ENCODE assay signal across 10 cellular contexts in genomic region chr11:110076388-110076965, GRCh38. TPM values are rescaled to one million over a fixed set of nuclear protein-coding genes. Genes with fewer than 3 reads are reported as not detected.
A peak's percentile ranks its signal among the peaks of the same experiment; 100 is the strongest.
DNase-seq lines count a peak whose midpoint lies in the region; ATAC-seq, FAIRE-seq and TF ChIP-seq lines count a peak whose summit lies in the region.
"Had no signal": no experiment of that assay in that cellular context is flagged by ENCODE, and none has a peak within 500 bp of the region (broad histone marks: within the 10 kb centered on the region; RNA-seq: fewer than 3 reads in every experiment).

No MANE protein-coding gene starts in this region.

- H3K9ac ChIP-seq in IMR-90 (ENCODE audit: low read depth, low read length): no peak overlapping the region
- peak overlapping the region in 1 of 2 experiments; percentile 51; a peak in 2 of 4 replicates for H3K9ac ChIP-seq in K562 (ENCODE audit: insufficient read depth in 1 of 2, low read depth in 2 of 2, low read length in 2 of 2)

- no peak for TF ChIP-seq POLR2A in breast epithelium (IDR thresholded peaks at IDR 0.05)
- no peak for TF ChIP-seq POLR2A in IMR-90 (IDR thresholded peaks at IDR 0.05; ENCODE audit: low read depth, low read length)
- no peak for TF ChIP-seq POLR2A in K562 (conservative IDR thresholded peaks at IDR 0.05)
- no peak for TF ChIP-seq POLR2A in esophagus muscularis mucosa (IDR thresholded peaks at IDR 0.05; ENCODE audit: low read depth)

- no peak overlapping the region; the same call in 1 of the 2 replicates for H2BK120ac ChIP-seq in IMR-90 (ENCODE audit: low read depth, low read length)

- H3K4me3 Mint-ChIP-seq in MCF 10A (ENCODE audit: unreplicated experiment): peak overlapping the region; percentile 35

- peak overlapping the region; percentile 44; the same call in 1 of the 2 replicates for H3K18ac ChIP-seq in IMR-90 (ENCODE audit: low read depth, low read length)

- H3K4me1 ChIP-seq in breast epithelium: no peaks in the 10 kb centered on the region
- peaks cover 10% of the 10 kb centered on the region for H3K4me1 ChIP-seq in IMR-90 (ENCODE audit: control insufficient read depth, insufficient read depth, low read length)
- peaks cover 0 to 43% of the 10 kb centered on the region in 2 experiments; a peak in 3 of 5 replicates for H3K4me1 ChIP-seq in K562 (replicated peaks in 1 of 2; ENCODE audit: control insufficient read depth in 2 of 2, insufficient read depth in 2 of 2, low read length in 2 of 2)
- H3K4me1 ChIP-seq in esophagus muscularis mucosa: peaks cover 0 to 8% (median 4%) of the 10 kb centered on the region in 4 donors
- peaks cover 0 to 26% (median 0%) of the 10 kb centered on the region in 9 donors for H3K4me1 ChIP-seq in heart right ventricle

- H4K8ac ChIP-seq in IMR-90 (ENCODE audit: low read depth in 2 of 2, low read length in 2 of 2): no peak overlapping the region; a peak in 1 of 4 replicates

- no peak overlapping the region for H4K91ac ChIP-seq in IMR-90 (ENCODE audit: insufficient read depth, low read depth, low read length)

- TF ChIP-seq EP300 in K562 (IDR thresholded peaks at IDR 0.05; ENCODE audit: low read length): peak; percentile 15; the same call in 1 of the 2 replicates
- TF ChIP-seq EP300 in esophagus muscularis mucosa (IDR thresholded peaks at IDR 0.05): no peak

- DNase-seq in MCF 10A (ENCODE audit: unreplicated experiment) (peak; percentile 73), breast epithelium (ENCODE audit: low spot score in 2 of 2) (no peak), IMR-90 (no peak), K562 (ENCODE audit: extremely low read depth in 1 of 4, low spot score in 3 of 4) (peak in 3 of 4 experiments; percentile 26 to 88 (median 58)), esophagus muscularis mucosa (ENCODE audit: extremely low spot score) (no peak), D341Med (ENCODE audit: low spot score) (no peak), heart right ventricle (no peak), kidney glomerular epithelial cell (lab: John Stamatoyannopoulos, UW) (no peak)
- DNase-seq: activated T-cell treated with anti-CD3 and anti-CD28 coated beads, Interleukin-2, amount 50 U/mL, for 48 hours; stimulated activated CD4-positive, alpha-beta T cell treated with anti-CD3 and anti-CD28 coated beads, Interleukin-1b, Interleukin-23, amount 100 ng/mL, for 48 hours had no signal

- peak overlapping the region; percentile 8; the same call in 1 of the 2 replicates for H3K4ac ChIP-seq in IMR-90 (ENCODE audit: low read depth, low read length)

- TF ChIP-seq CTCF in MCF 10A (IDR thresholded peaks at IDR 0.05; ENCODE audit: unreplicated experiment) (no peak), breast epithelium (IDR thresholded peaks at IDR 0.05) (no peak), IMR-90 (conservative IDR thresholded peaks at IDR 0.05; ENCODE audit: low read depth, low read length) (no peak), K562 (IDR thresholded peaks at IDR 0.05 in 2 of 3, conservative IDR thresholded peaks at IDR 0.05 in 1 of 3; ENCODE audit: insufficient read depth in 2 of 3, low read depth in 1 of 3, low read length in 3 of 3) (no peak), esophagus muscularis mucosa (IDR thresholded peaks at IDR 0.05) (no peak), heart right ventricle (IDR thresholded peaks at IDR 0.05) (no peak)

- no peaks in the 10 kb centered on the region for H3K79me2 ChIP-seq in K562 (ENCODE audit: control insufficient read depth, insufficient read depth, low read length)

- H2AFZ ChIP-seq in IMR-90 (replicated peaks; ENCODE audit: low read length, poor library complexity): peak overlapping the region; percentile 18
- H2AFZ ChIP-seq in K562 (ENCODE audit: low read depth, low read length): peak overlapping the region; percentile 91

- H3K79me1 ChIP-seq in IMR-90 (ENCODE audit: low read depth in 1 of 2, low read length in 2 of 2): no peaks in the 10 kb centered on the region

- H2AK5ac ChIP-seq in IMR-90 (ENCODE audit: low read depth, low read length): no peak overlapping the region

- no peak overlapping the region; the same call in 1 of the 2 replicates for H4K5ac ChIP-seq in IMR-90 (ENCODE audit: low read depth, low read length)

- BruUV-seq in MCF 10A (replicated peaks; lab: Mats Ljungman, UMichigan): TSS peak; percentile 67
- no TSS peak for BruUV-seq in IMR-90 (replicated peaks; lab: Mats Ljungman, UMichigan)
- BruUV-seq in K562 (replicated peaks; lab: Mats Ljungman, UMichigan): no TSS peak

- H4K20me1 ChIP-seq in IMR-90 (ENCODE audit: insufficient read depth, low read length) (no peaks in the 10 kb centered on the region), K562 (replicated peaks; ENCODE audit: control insufficient read depth, insufficient read depth, low read length) (no peaks in the 10 kb centered on the region)

- POLR2A ChIA-PET in MCF 10A (lab: Yijun Ruan, JAX) (interaction anchor here (0.5 to 11.0 kb wide), 14 partner anchors 10 to 1855 kb away, joined by 3 to 197 read pairs (median 4); partner anchors contain the start of gene ZC3H12C), IMR-90 (lab: Charles Lee; ENCODE audit: unreplicated experiment) (no interaction called here), K562 (lab: Yijun Ruan, JAX) (no interaction called here)

- no peak overlapping the region for H3K4me2 ChIP-seq in IMR-90 (ENCODE audit: low read depth, low read length)
- H3K4me2 ChIP-seq in K562 (ENCODE audit: insufficient read depth, low read length): peak overlapping the region; percentile 58

- H3K9me3 ChIP-seq in breast epithelium (peaks cover 0 to 7% of the 10 kb centered on the region in 2 donors), IMR-90 (ENCODE audit: control insufficient read depth, insufficient read depth, low read length) (no peaks in the 10 kb centered on the region), K562 (replicated peaks; ENCODE audit: control insufficient read depth, insufficient read depth, low read depth, low read length) (peaks cover 4% of the 10 kb centered on the region; the same call in 1 of the 2 replicates), esophagus muscularis mucosa (peaks cover 0 to 6% (median 5%) of the 10 kb centered on the region in 4 donors), heart right ventricle (peaks cover 0 to 10% (median 4%) of the 10 kb centered on the region in 11 donors)

- no peaks in the 10 kb centered on the region for H3K9me3 Mint-ChIP-seq in MCF 10A (ENCODE audit: unreplicated experiment)

- TF ChIP-seq RAD21 in IMR-90 (IDR thresholded peaks at IDR 0.05; ENCODE audit: low read length) (no peak), K562 (CRISPR knock-in tag; conservative IDR thresholded peaks at IDR 0.05 in 1 of 2, IDR thresholded peaks at IDR 0.05 in 1 of 2) (no peak)

- H2BK15ac ChIP-seq in IMR-90 (ENCODE audit: low read depth, low read length): 0 out of 3 replicates have a peak overlapping the region, but pooled peaks have one; percentile 14

- intact Hi-C loops in MCF 10A (cut with micrococcal nuclease): no loop called here
- intact Hi-C loops in breast epithelium (cut with DNase I; ENCODE audit: low total_unique reads): no loop called here
- intact Hi-C loops in IMR-90 (cut with micrococcal nuclease): no loop called here
- intact Hi-C loops in K562 (cut with micrococcal nuclease): no loop called here
- intact Hi-C loops in esophagus muscularis mucosa (cut with DNase I): no loop called here
- intact Hi-C loops in heart right ventricle (cut with DNase I): no loop called here

- no peak overlapping the region for H2BK20ac ChIP-seq in IMR-90 (ENCODE audit: low read depth, low read length)

- H3K27ac ChIP-seq in breast epithelium: no peak overlapping the region
- H3K27ac ChIP-seq in IMR-90 (ENCODE audit: insufficient read depth, low read length): no peak overlapping the region
- peak overlapping the region; percentile 75 for H3K27ac ChIP-seq in K562 (ENCODE audit: extremely low read depth, low read depth, low read length)
- H3K27ac ChIP-seq in esophagus muscularis mucosa (replicated peaks in 1 of 4): no peak overlapping the region
- H3K27ac ChIP-seq in heart right ventricle: no peak overlapping the region

- dilution Hi-C loops in IMR-90 (cut with HindIII; ENCODE audit: low sequenced_read_pairs, unreplicated experiment): no loop called here

- H2BK5ac ChIP-seq in IMR-90 (ENCODE audit: low read depth, low read length, poor library complexity, severe bottlenecking): no peak overlapping the region

- H3K36me3 ChIP-seq in breast epithelium (no peaks in the 10 kb centered on the region), IMR-90 (ENCODE audit: control insufficient read depth, insufficient read depth, low read length) (no peaks in the 10 kb centered on the region), K562 (ENCODE audit: control insufficient read depth, insufficient read depth, low read length) (no peaks in the 10 kb centered on the region), esophagus muscularis mucosa (no peaks in the 10 kb centered on the region), heart right ventricle (no peaks in the 10 kb centered on the region)

- H3K9me1 ChIP-seq in IMR-90 (ENCODE audit: insufficient read depth, low read length): no peaks in the 10 kb centered on the region
- H3K9me1 ChIP-seq in K562 (ENCODE audit: control insufficient read depth, insufficient read depth, low read length): no peaks in the 10 kb centered on the region

- H3K4me3 ChIP-seq in breast epithelium (no peak overlapping the region), IMR-90 (ENCODE audit: insufficient read depth, low read depth, low read length) (no peak overlapping the region), K562 (no peak overlapping the region), esophagus muscularis mucosa (no peak overlapping the region), heart right ventricle (no peak overlapping the region)

- 20% methylated on average over 1 of the region's 7 CpGs; no CpG with 5 or more reads in 1 of the 2 experiments for WGBS in IMR-90 (ENCODE audit: extremely low coverage in 2 of 2, insufficient read length in 1 of 2), 2 experiments
- 1% methylated on average over 7 of the region's 7 CpGs for WGBS in K562 (ENCODE audit: insufficient coverage, low coverage, missing lambda C conversion rate)
- 62% methylated on average over 7 of the region's 7 CpGs for WGBS in esophagus muscularis mucosa
- WGBS in heart right ventricle, 2 donors: 64 to 66% methylated on average over 7 of the region's 7 CpGs

- peaks cover 29% of the 10 kb centered on the region for H3K4me1 Mint-ChIP-seq in MCF 10A (ENCODE audit: insufficient read depth, unreplicated experiment)

- H3K27me3 ChIP-seq in breast epithelium (no peaks in the 10 kb centered on the region), IMR-90 (ENCODE audit: control insufficient read depth, insufficient read depth, low read length) (no peaks in the 10 kb centered on the region), K562 (ENCODE audit: control insufficient read depth in 2 of 2, insufficient read depth in 2 of 2, low read length in 2 of 2) (no peaks in the 10 kb centered on the region), esophagus muscularis mucosa (no peaks in the 10 kb centered on the region), heart right ventricle (no peaks in the 10 kb centered on the region)

- CTCF ChIA-PET in MCF 10A (lab: Yijun Ruan, JAX) (interaction anchor here (0.6 to 1.4 kb wide), 5 partner anchors 9 to 124 kb away, joined by 3 to 4 read pairs (median 3); no protein-coding TSS in a partner anchor), IMR-90 (lab: Yijun Ruan, JAX) (no interaction called here), K562 (lab: Yijun Ruan, JAX; ENCODE audit: low intra/inter-chr PET ratio) (no interaction called here)

- H3K56ac ChIP-seq in IMR-90 (ENCODE audit: extremely low read depth, insufficient read depth, low read length): no peak overlapping the region

- FAIRE-seq in K562 (lab: Jason Lieb, UNC): peak; percentile 80

- H3K23ac ChIP-seq in IMR-90 (ENCODE audit: low read depth, low read length): 0 out of 2 replicates have a peak overlapping the region, but pooled peaks have one; percentile 12

- ATAC-seq in IMR-90 (ENCODE audit: low read depth) (peak; percentile 40; the same call in 1 of the 2 replicates), K562 (peak; percentile 95), heart right ventricle (no peak)

- H3K27ac Mint-ChIP-seq in MCF 10A (ENCODE audit: low read depth, unreplicated experiment): peak overlapping the region; percentile 71

- no peaks in the 10 kb centered on the region for H3K36me3 Mint-ChIP-seq in MCF 10A (ENCODE audit: insufficient read depth, unreplicated experiment)

- no peaks in the 10 kb centered on the region for H3K27me3 Mint-ChIP-seq in MCF 10A (ENCODE audit: insufficient read depth, unreplicated experiment)

- H2AK9ac ChIP-seq in IMR-90 (replicated peaks; ENCODE audit: low read depth, low read length, poor library complexity): no peak overlapping the region

- in situ Hi-C loops in IMR-90 (cut with MboI; ENCODE audit: low sequenced_read_pairs): no loop called here
- in situ Hi-C loops in K562 (cut with MboI): no loop called here

- H3K14ac ChIP-seq in IMR-90 (replicated peaks; ENCODE audit: low read depth, low read length): 0 out of 2 replicates have a peak overlapping the region, but pooled peaks have one; percentile 4

RNA-seq across cellular contexts. Expression of gene ZC3H12C, which starts 16.7 kb away (rescaled TPM):
- 30.9 and 37.7 TPM in 2 replicates for total RNA-seq in MCF 10A (2022)
- 10 to 100 TPM; 10.2 to 19.8 (median 13.2) TPM for total RNA-seq in breast epithelium
- total RNA-seq in IMR-90 (2012; rRNA removed): 14.2 and 15.8 TPM in 2 replicates
- 4.2 and 4.7 TPM in 2 replicates for polyA plus RNA-seq in IMR-90 (2012; rRNA removed)
- 1.7 and 2.2 TPM in 2 replicates for polyA plus RNA-seq in IMR-90 (2012; cell fraction: cytosol; rRNA removed)
- polyA plus RNA-seq in IMR-90 (2012; cell fraction: nucleus; rRNA removed; ENCODE audit: low replicate concordance): 5.2 and 12.8 TPM in 2 replicates
- total RNA-seq in K562 (2011; cell fraction: chromatin; rRNA removed; ENCODE audit: low replicate concordance): 7.3 and 12.7 TPM in 2 replicates
- 2.0 and 2.1 TPM in 2 replicates for total RNA-seq in K562 (2011; cell fraction: nucleolus; rRNA removed)
- 3.4 and 7.3 TPM in 2 replicates for total RNA-seq in K562 (2011; cell fraction: nucleoplasm; rRNA removed)
- total RNA-seq in K562 (2014; rRNA removed): 1.8 and 2.0 TPM in 2 replicates
- 3.7 and 4.5 TPM in 2 replicates for total RNA-seq in K562 (2014; rRNA removed; fragmentation: Illumina TruSeq; extraction: Trizol)
- total RNA-seq in K562 (2015; rRNA removed; fragmentation: Illumina TruSeq; extraction: Trizol): 3.9 and 5.0 TPM in 2 replicates
- 3.9 and 4.7 TPM in 2 replicates for total RNA-seq in K562 (2021)
- 4.3 and 5.9 TPM in 2 replicates for polyA plus RNA-seq in K562 (2011; rRNA removed)
- polyA plus RNA-seq in K562 (2011; cell fraction: cytosol; rRNA removed): 2.2 and 2.9 TPM in 2 replicates
- polyA plus RNA-seq in K562 (2011; cell fraction: nucleus; rRNA removed): 7.3 and 12.4 TPM in 2 replicates
- polyA plus RNA-seq in K562 (2012): 1.7 and 2.4 TPM in 2 replicates
- polyA plus RNA-seq in K562 (2014; fragmentation: Illumina TruSeq; extraction: Trizol): 2.8 and 3.3 TPM in 2 replicates
- polyA plus RNA-seq in K562 (2014; fragmentation: Nextera tagmentation; extraction: Ambion mirVana): under 1 TPM; 0.56 to 0.69 TPM
- polyA plus RNA-seq in K562 (2014; rRNA removed): 1.7 and 2.2 TPM in 2 replicates
- 10.5 and 13.5 TPM in 2 replicates for polyA minus RNA-seq in K562 (2011; rRNA and poly(A)+ RNA removed)
- 2.6 and 3.7 TPM in 2 replicates for polyA minus RNA-seq in K562 (2011; cell fraction: cytosol; rRNA and poly(A)+ RNA removed)
- polyA minus RNA-seq in K562 (2011; cell fraction: nucleus; rRNA and poly(A)+ RNA removed): 5.9 and 6.7 TPM in 2 replicates
- total RNA-seq in esophagus muscularis mucosa: 10 to 100 TPM; 21.9 to 33.6 (median 24.4) TPM
- total RNA-seq in heart right ventricle: 10 to 100 TPM; 15.1 to 22.8 (median 20.9) TPM
- 1 to 10 TPM; 2.1 to 3.1 TPM for polyA plus RNA-seq in heart right ventricle

Comparison
In these comparisons a context has a peak if more than half of its experiments do, and no peak if none do; other contexts are left out.
1. DNase-seq: peak in MCF 10A (single experiment) and K562 (3 of 4); none in breast epithelium (0 of 2), IMR-90 (single experiment), esophagus muscularis mucosa (single experiment), D341Med (single experiment), heart right ventricle (0 of 2) and kidney glomerular epithelial cell (single experiment).
2. ATAC-seq: peak in IMR-90 (single experiment) and K562 (single experiment); none in heart right ventricle (0 of 8).